ENCODE assay signal across 11 cellular contexts in the genomic region with DNA sequence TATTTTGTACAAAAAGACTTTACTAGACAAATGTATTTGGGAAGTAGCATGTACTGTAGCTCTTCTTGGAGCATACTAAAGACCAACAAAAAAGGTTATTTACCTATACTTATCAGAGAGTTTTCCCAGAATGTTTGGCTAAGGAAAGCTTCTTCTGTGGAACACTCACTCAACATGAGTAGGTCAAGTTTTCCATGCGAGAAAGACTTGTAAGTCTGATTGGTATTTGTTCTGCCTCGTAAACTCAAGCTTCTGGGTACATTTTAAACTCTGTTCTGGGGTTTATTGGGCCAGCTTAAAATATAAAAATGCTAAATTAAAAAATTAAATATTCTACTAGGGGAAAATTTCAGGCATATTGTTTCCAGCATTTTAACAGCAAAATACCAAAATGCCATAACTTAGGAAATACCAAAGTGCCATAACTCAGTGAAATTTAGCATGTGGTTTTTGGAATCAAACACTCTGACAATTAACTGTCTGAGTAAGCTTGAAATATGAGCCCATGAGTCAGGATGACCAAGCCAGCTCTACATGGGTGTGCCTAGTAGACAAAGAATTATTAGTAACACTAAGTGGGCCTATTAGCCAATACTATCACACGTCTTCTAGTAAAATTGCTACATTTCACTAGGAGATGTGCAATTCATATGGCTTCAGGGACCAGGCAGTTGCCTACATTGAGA. TPM values are rescaled to one million over a fixed set of nuclear protein-coding genes. Genes with fewer than 3 reads are reported as not detected.
DNase-seq lines count a peak whose midpoint lies in the region; ATAC-seq and TF ChIP-seq lines count a peak whose summit lies in the region.
"Had no signal": no experiment of that assay in that cellular context is flagged by ENCODE, and none has a peak within 500 bp of the region (broad histone marks: within the 10 kb centered on the region; RNA-seq: fewer than 3 reads in every experiment).

No MANE protein-coding gene starts in this region.

- H3K27me3 ChIP-seq in HCT116 (ENCODE audit: insufficient read depth, low read length): no peaks in the 10 kb centered on the region
- H3K27me3 ChIP-seq in SJCRH30: no peaks in the 10 kb centered on the region
- no peaks in the 10 kb centered on the region for H3K27me3 ChIP-seq in skeletal muscle satellite cell (ENCODE audit: control insufficient read depth, insufficient read depth, low read length)
- no peaks in the 10 kb centered on the region for H3K27me3 ChIP-seq in H7 (ENCODE audit: control insufficient read depth, insufficient read depth, low read length)
- H3K27me3 ChIP-seq: transverse colon had no signal

- no TSS peak for BruUV-seq in HCT116 (replicated peaks; lab: Mats Ljungman, UMichigan)

- TF ChIP-seq RAD21 in HCT116 (IDR thresholded peaks at IDR 0.05; ENCODE audit: low read depth): peak; percentile 20

- H3K4me1 ChIP-seq in HCT116 (ENCODE audit: control insufficient read depth in 1 of 2, insufficient read depth in 2 of 2, low read length in 2 of 2) (peaks cover 21 to 34% of the 10 kb centered on the region in 2 experiments), SJCRH30 (peaks cover 17% of the 10 kb centered on the region), skeletal muscle satellite cell (ENCODE audit: control insufficient read depth, insufficient read depth, low read length) (peaks cover 36% of the 10 kb centered on the region)

- no peak overlapping the region for H3K27ac Mint-ChIP-seq in naive thymus-derived CD8-positive, alpha-beta T cell

- H3K9ac ChIP-seq in HCT116 (ENCODE audit: low read length) (peak overlapping the region; percentile 30), skeletal muscle satellite cell (ENCODE audit: low read depth, low read length) (peak overlapping the region; percentile 41)

- CTCF ChIA-PET in HCT116 (lab: Charles Lee): interaction anchor here (1.2 to 1.4 kb wide), 3 partner anchors 60 to 196 kb away, joined by 3 read pairs; no protein-coding TSS in a partner anchor

- H3K36me3 ChIP-seq in HCT116 (ENCODE audit: control insufficient read depth in 1 of 2, insufficient read depth in 2 of 2, low read length in 2 of 2) (no peaks in the 10 kb centered on the region), SJCRH30 (no peaks in the 10 kb centered on the region), skeletal muscle satellite cell (ENCODE audit: insufficient read depth, low read length) (no peaks in the 10 kb centered on the region), H7 (replicated peaks; ENCODE audit: control insufficient read depth, insufficient read depth, low read length) (no peaks in the 10 kb centered on the region)
- H3K36me3 ChIP-seq: transverse colon had no signal

- H3K9me3 Mint-ChIP-seq in naive thymus-derived CD8-positive, alpha-beta T cell: no peaks in the 10 kb centered on the region

- H3K9me2 ChIP-seq in HCT116 (ENCODE audit: insufficient read depth): no peaks in the 10 kb centered on the region

- H3K4me3 ChIP-seq in HCT116 (replicated peaks in 1 of 2; ENCODE audit: low read depth in 1 of 2, low read length in 2 of 2) (peak overlapping the region in 1 of 2 experiments; percentile 10; a peak in 2 of 4 replicates), SJCRH30 (no peak overlapping the region), fibroblast of pulmonary artery (replicated peaks; ENCODE audit: low read depth, low read length) (no peak overlapping the region), skeletal muscle satellite cell (ENCODE audit: low read length) (peak overlapping the region; percentile 3), H7 (ENCODE audit: insufficient read depth, low read depth, low read length) (no peak overlapping the region)
- H3K4me3 ChIP-seq: transverse colon had no signal

- RAD21 ChIA-PET in HCT116 (lab: Charles Lee; ENCODE audit: low non-redundant PET in 1 of 2, low total read pairs in 2 of 2, uncharacterized antibody in 2 of 2, unreplicated experiment in 2 of 2): interaction anchor here in 1 of 2 experiments (1.0 kb wide), 1 partner anchor 60 kb away, joined by 3 read pairs; no protein-coding TSS in a partner anchor

- H3K27me3 Mint-ChIP-seq in naive thymus-derived CD8-positive, alpha-beta T cell: peaks cover 0 to 3% (median 0%) of the 10 kb centered on the region in 5 donors

- H3K4me2 ChIP-seq in HCT116 (ENCODE audit: low read length): peak overlapping the region; percentile 62
- peak overlapping the region; percentile 30 for H3K4me2 ChIP-seq in skeletal muscle satellite cell (ENCODE audit: low read length)

- H3K4me3 Mint-ChIP-seq in naive thymus-derived CD8-positive, alpha-beta T cell: no peak overlapping the region

- TF ChIP-seq POLR2A in HCT116 (IDR thresholded peaks at IDR 0.05; ENCODE audit: borderline replicate concordance, extremely low read depth, insufficient read depth, insufficient read length): no peak

- no peaks in the 10 kb centered on the region for H3K79me2 ChIP-seq in HCT116 (ENCODE audit: insufficient read depth, low read length)

- no peak for TF ChIP-seq CTCF in HCT116 (IDR thresholded peaks at IDR 0.05 in 2 of 3, conservative IDR thresholded peaks at IDR 0.05 in 1 of 3; ENCODE audit: borderline replicate concordance in 1 of 3, insufficient read depth in 1 of 3, low read depth in 2 of 3, low read length in 2 of 3)
- no peak for TF ChIP-seq CTCF in fibroblast of pulmonary artery (IDR thresholded peaks at IDR 0.05; ENCODE audit: low read length, missing control alignments)

- POLR2A ChIA-PET in HCT116 (lab: Charles Lee): interaction anchor here (0.7 to 1.6 kb wide), 3 partner anchors 12 to 61 kb away, joined by 3 to 10 read pairs (median 4); partner anchors contain the start of gene SERPINE2
- POLR2A ChIA-PET in naive thymus-derived CD8-positive, alpha-beta T cell (lab: Charles Lee): no interaction called here

- H3K27ac ChIP-seq in HCT116 (ENCODE audit: low read depth, low read length) (peak overlapping the region; percentile 62; the same call in 1 of the 2 replicates), SJCRH30 (peak overlapping the region; percentile 12; the same call in 1 of the 2 replicates)
- H3K27ac ChIP-seq: transverse colon had no signal

- H4K20me1 ChIP-seq in HCT116 (ENCODE audit: insufficient read depth): no peaks in the 10 kb centered on the region

- ATAC-seq in HCT116 (peak; percentile 92), GM19351 (IDR thresholded peaks at IDR 0.05; ENCODE audit: unreplicated experiment) (no peak)
- no peak for ATAC-seq in naive thymus-derived CD8-positive, alpha-beta T cell

- H3K9me3 ChIP-seq in HCT116 (ENCODE audit: control insufficient read depth in 1 of 2, insufficient read depth in 1 of 2, low read depth in 1 of 2, low read length in 2 of 2) (no peaks in the 10 kb centered on the region), SJCRH30 (replicated peaks) (no peaks in the 10 kb centered on the region; the same call in 1 of the 2 replicates), skeletal muscle satellite cell (replicated peaks; ENCODE audit: low read length) (no peaks in the 10 kb centered on the region)
- H3K9me3 ChIP-seq: transverse colon had no signal

- intact Hi-C loops in HCT116 (cut with micrococcal nuclease): loop anchor here (5.0 kb wide), 1 partner anchor 61 kb away; no protein-coding TSS in a partner anchor

- no peaks in the 10 kb centered on the region for H3K36me3 Mint-ChIP-seq in naive thymus-derived CD8-positive, alpha-beta T cell

- peak overlapping the region; percentile 88 for H2AFZ ChIP-seq in HCT116 (ENCODE audit: low read depth, low read length, poor library complexity, severe bottlenecking)

- no peaks in the 10 kb centered on the region for H3K4me1 Mint-ChIP-seq in naive thymus-derived CD8-positive, alpha-beta T cell

- DNase-seq in HCT116 (ENCODE audit: low read depth, low spot score) (peak; percentile 88), SJCRH30 (peak; percentile 43 to 57), fibroblast of pulmonary artery (ENCODE audit: low read depth) (peak; percentile 82), NCI-H2227 treated with DMSO at 0.1 percent for 48 hours (lab: John Stamatoyannopoulos, UW) (no peak), H7 (no peak)
- DNase-seq in naive thymus-derived CD8-positive, alpha-beta T cell: no peak
- DNase-seq: NCI-H2107; stimulated activated CD4-positive, alpha-beta T cell treated with anti-CD3 and anti-CD28 coated beads, Interleukin-2, amount 100 ng/mL, for 48 hours; transverse colon had no signal

TF ChIP-seq in HCT116, 20 proteins besides CTCF, POLR2A, EP300 and RAD21 (continues in another document):
- no peak for TF ChIP-seq YY1 (IDR thresholded peaks at IDR 0.05; ENCODE audit: extremely low read depth, insufficient replicate concordance, low read depth, low read length)
- no peak for TF ChIP-seq ZNF274 (IDR thresholded peaks at IDR 0.05; ENCODE audit: low read depth, low read length)
- TF ChIP-seq POLR2AphosphoS5 (IDR thresholded peaks at IDR 0.05; ENCODE audit: low read depth, low read length): peak; percentile 54; the same call in 1 of the 2 replicates
- TF ChIP-seq CEBPB (IDR thresholded peaks at IDR 0.05; ENCODE audit: low read depth): peak; percentile 94
- TF ChIP-seq JUND (IDR thresholded peaks at IDR 0.05): peak; percentile 94
- peak; percentile 94 for TF ChIP-seq SP1 (IDR thresholded peaks at IDR 0.05; ENCODE audit: low read depth)

RNA-seq across cellular contexts. Expression of gene SERPINE2, which starts 47.3 kb away (rescaled TPM):
- total RNA-seq in HCT116 (2021; ENCODE audit: unreplicated experiment): 93.3 TPM
- 127 and 128 TPM in 2 replicates for polyA plus RNA-seq in HCT116 (2012)
- total RNA-seq in SJCRH30 (2014; rRNA removed; shearing (Covaris generic)): 48.2 and 51.1 TPM in 2 replicates
- 156 and 508 TPM in 2 replicates for total RNA-seq in skeletal muscle satellite cell (2012; rRNA removed)
- total RNA-seq in naive thymus-derived CD8-positive, alpha-beta T cell: 1 to 10 TPM; 2.6 to 3.6 TPM
- 10 to 100 TPM in 1 of 3 donors, 1 to 10 TPM in 2; 4.4 to 17.0 (median 7.2) TPM for polyA plus RNA-seq in naive thymus-derived CD8-positive, alpha-beta T cell
- 186 and 229 TPM in 2 replicates for total RNA-seq in H7 (2014; rRNA removed; shearing (Covaris generic))

Comparison
In these comparisons a context has a peak if more than half of its experiments do, and no peak if none do; other contexts are left out.
1. DNase-seq: peak in HCT116 (single experiment), SJCRH30 (2 of 2) and fibroblast of pulmonary artery (single experiment); none in NCI-H2227 treated with DMSO at 0.1 percent for 48 hours (single experiment), naive thymus-derived CD8-positive, alpha-beta T cell (0 of 10) and H7 (single experiment).
2. RNA of gene SERPINE2, which starts 47.3 kb away (total RNA-seq): 186 to 229 TPM in H7, 93.3 TPM in HCT116 (single experiment) and 48.2 to 51.1 TPM in SJCRH30; 2.6 to 3.6 TPM in naive thymus-derived CD8-positive, alpha-beta T cell; every median in the first group is over 10 times any median in the second.